7 cellular contexts compared by ENCODE assay signal in genomic region chr15:89686522-89686921, GRCh38. TPM values are rescaled to one million over a fixed set of nuclear protein-coding genes. Genes with fewer than 3 reads are reported as not detected.
"Had no signal": no experiment of that assay in that cellular context is flagged by ENCODE, and none has a peak within 500 bp of the region (broad histone marks: within the 10 kb centered on the region; RNA-seq: fewer than 3 reads in every experiment).

No MANE protein-coding gene starts in this region.

- FAIRE-seq: H1, H54, HTR-8/SVneo had no signal

- ATAC-seq: GM23338 had no signal

- DNase-seq: H9, HCEC 1CT had no signal

- H3K4me3 ChIP-seq: GM23338 had no signal

RNA-seq across cellular contexts. Expression of gene WDR93, which starts 4.1 kb away (rescaled TPM):
- total RNA-seq: H1, H9 had no signal
- polyA plus RNA-seq: GM23338, IgD-negative memory B cell had no signal

RNA-seq across cellular contexts. Expression of gene PLIN1, which starts 7.4 kb away (rescaled TPM):
- total RNA-seq: H1 had no signal
- polyA plus RNA-seq: IgD-negative memory B cell had no signal

RNA-seq across cellular contexts. Expression of gene KIF7, which starts 31.3 kb away (rescaled TPM):
- polyA plus RNA-seq: IgD-negative memory B cell had no signal
